In genomic region chr2:170530284-170530745, GRCh38 we compare ENCODE assay signal across 8 cellular contexts.
A peak's percentile ranks its signal among the peaks of the same experiment; 100 is the strongest.
DNase-seq lines count a peak whose midpoint lies in the region; ATAC-seq and TF ChIP-seq lines count a peak whose summit lies in the region.

No MANE protein-coding gene starts in this region.

- peaks cover 3% of the 10 kb centered on the region for H3K4me1 ChIP-seq in NT2/D1 (ENCODE audit: insufficient read depth, insufficient read length)

- no peak overlapping the region for H3K27ac Mint-ChIP-seq in HFFc6

- peaks cover 4% of the 10 kb centered on the region; the same call in 1 of the 2 replicates for H3K4me1 Mint-ChIP-seq in HFFc6 (ENCODE audit: low read depth)
- no peaks in the 10 kb centered on the region for H3K4me1 Mint-ChIP-seq in activated T-cell treated with anti-CD3 and anti-CD28 coated beads, Interleukin-2, amount 50 U/mL, for 4 hours (ENCODE audit: low read depth)

- no peaks in the 10 kb centered on the region for H3K36me3 Mint-ChIP-seq in HFFc6 (ENCODE audit: low read depth)
- H3K36me3 Mint-ChIP-seq in activated T-cell treated with anti-CD3 and anti-CD28 coated beads, Interleukin-2, amount 50 U/mL, for 4 hours (ENCODE audit: insufficient read depth), result no peaks in the 10 kb centered on the region

- H3K4me3 Mint-ChIP-seq in HFFc6, result no peak overlapping the region
- H3K4me3 Mint-ChIP-seq in activated T-cell treated with anti-CD3 and anti-CD28 coated beads, Interleukin-2, amount 50 U/mL, for 4 hours, result no peak overlapping the region

- DNase-seq in NT2/D1 (ENCODE audit: low read depth, low spot score), result peak; percentile 30
- DNase-seq in globus pallidus (ENCODE audit: low spot score), result peak; percentile 33
- DNase-seq in retina, result peak; percentile 57
- DNase-seq in HFFc6, result no peak
- no peak for DNase-seq in activated T-cell treated with anti-CD3 and anti-CD28 coated beads, Interleukin-2, amount 50 U/mL, for 4 hours

- H3K36me3 ChIP-seq in NT2/D1 (ENCODE audit: insufficient read depth, insufficient read length, low read length), result no peaks in the 10 kb centered on the region

- H3K9me3 ChIP-seq in NT2/D1 (ENCODE audit: insufficient read depth, low read length), result 0 out of 2 replicates have a peak, but pooled peaks cover 3% of the 10 kb centered on the region

- peaks cover 5% of the 10 kb centered on the region for H3K27me3 Mint-ChIP-seq in HFFc6 (ENCODE audit: insufficient read depth)
- peaks cover 16% of the 10 kb centered on the region for H3K27me3 Mint-ChIP-seq in activated T-cell treated with anti-CD3 and anti-CD28 coated beads, Interleukin-2, amount 50 U/mL, for 4 hours (ENCODE audit: low read depth)

- H3K9me3 Mint-ChIP-seq in HFFc6, result no peaks in the 10 kb centered on the region; the same call in 1 of the 2 replicates
- no peaks in the 10 kb centered on the region for H3K9me3 Mint-ChIP-seq in activated T-cell treated with anti-CD3 and anti-CD28 coated beads, Interleukin-2, amount 50 U/mL, for 4 hours

- H3K9ac ChIP-seq in NT2/D1 (ENCODE audit: insufficient read length, low read depth), result no peak overlapping the region

- H3K4me3 ChIP-seq in NT2/D1 (ENCODE audit: insufficient read length, low read depth), result no peak overlapping the region

- no peaks in the 10 kb centered on the region for H3K27me3 ChIP-seq in NT2/D1 (ENCODE audit: insufficient read depth, insufficient read length)

- no peak for TF ChIP-seq CTCF in HFFc6 (IDR thresholded peaks at IDR 0.05)

- ATAC-seq in HG03354 (IDR thresholded peaks at IDR 0.05; ENCODE audit: poor library complexity, severe bottlenecking, unreplicated experiment) (peak; percentile 48), HG03139 (IDR thresholded peaks at IDR 0.05; ENCODE audit: unreplicated experiment) (no peak), HG03097 (IDR thresholded peaks at IDR 0.05; ENCODE audit: low FRiP score, unreplicated experiment) (no peak)
- ATAC-seq in activated T-cell treated with anti-CD3 and anti-CD28 coated beads, Interleukin-2, amount 50 U/mL, for 4 hours, result no peak

Comparison
In these comparisons a context has a peak if more than half of its experiments do, and no peak if none do; other contexts are left out.
1. DNase-seq: peak in NT2/D1 (single experiment), globus pallidus (single experiment) and retina (single experiment); none in HFFc6 (single experiment) and activated T-cell treated with anti-CD3 and anti-CD28 coated beads, Interleukin-2, amount 50 U/mL, for 4 hours (single experiment).